8 cellular contexts compared by ENCODE assay signal in the genomic region with DNA sequence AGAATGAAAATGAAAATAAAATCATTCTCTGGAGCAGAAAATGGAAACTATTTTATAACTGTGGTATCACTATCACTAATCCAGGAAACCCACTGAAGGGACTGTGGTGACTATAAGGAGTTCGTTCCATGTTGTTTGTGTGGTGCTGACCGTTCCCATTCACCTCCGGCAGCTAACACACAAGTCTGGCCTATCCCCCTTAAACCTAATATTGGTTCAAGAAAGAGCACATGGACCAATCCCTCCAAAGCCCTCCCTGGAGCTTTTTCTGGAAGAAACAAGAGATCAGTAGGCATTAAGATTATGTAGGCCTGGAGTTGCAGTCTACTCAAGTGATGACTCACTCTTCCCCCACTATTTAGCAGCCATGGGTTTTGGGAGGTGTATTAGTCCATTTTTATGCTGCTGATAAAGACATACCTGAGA. TPM values are rescaled to one million over a fixed set of nuclear protein-coding genes. Genes with fewer than 3 reads are reported as not detected.
A peak's percentile ranks its signal among the peaks of the same experiment; 100 is the strongest.
DNase-seq lines count a peak whose midpoint lies in the region; ATAC-seq, FAIRE-seq and TF ChIP-seq lines count a peak whose summit lies in the region.

No MANE protein-coding gene starts in this region.

- TF ChIP-seq EP300 in K562 (IDR thresholded peaks at IDR 0.05; ENCODE audit: low read length) = no peak

- DNase-seq in K562 (ENCODE audit: extremely low read depth in 1 of 4, low spot score in 3 of 4) = no peak
- no peak for DNase-seq in stimulated activated naive CD4-positive, alpha-beta T cell (lab: John Stamatoyannopoulos, UW)
- no peak for DNase-seq in C1 segment of cervical spinal cord (lab: John Stamatoyannopoulos, UW)
- no peak for DNase-seq in middle frontal gyrus (ENCODE audit: extremely low spot score, low spot score)
- no peak for DNase-seq in NOMO-1 treated with DMSO at 0.1 percent for 48 hours (lab: John Stamatoyannopoulos, UW; ENCODE audit: unreplicated experiment)

- in situ Hi-C loops in K562 (cut with MboI) = no loop called here

- H3K9ac ChIP-seq in K562 (ENCODE audit: insufficient read depth in 1 of 2, low read depth in 2 of 2, low read length in 2 of 2) = no peak overlapping the region

- H3K4me2 ChIP-seq in K562 (ENCODE audit: insufficient read depth, low read length) = no peak overlapping the region

- no peak for TF ChIP-seq RAD21 in K562 (CRISPR knock-in tag; conservative IDR thresholded peaks at IDR 0.05 in 1 of 2, IDR thresholded peaks at IDR 0.05 in 1 of 2)

- no peak overlapping the region for H3K4me3 ChIP-seq in K562

- FAIRE-seq in K562 (lab: Jason Lieb, UNC) = no peak

- no peaks in the 10 kb centered on the region for H3K9me3 ChIP-seq in K562 (replicated peaks; ENCODE audit: control insufficient read depth, insufficient read depth, low read depth, low read length)

- WGBS in K562 (ENCODE audit: insufficient coverage, low coverage, missing lambda C conversion rate) = 74% methylated on average over 3 of the region's 3 CpGs

- H3K9me1 ChIP-seq in K562 (ENCODE audit: control insufficient read depth, insufficient read depth, low read length) = no peaks in the 10 kb centered on the region

- POLR2A ChIA-PET in K562 (lab: Yijun Ruan, JAX) = no interaction called here

- H3K27me3 ChIP-seq in K562 (ENCODE audit: control insufficient read depth in 2 of 2, insufficient read depth in 2 of 2, low read length in 2 of 2) = no peaks in the 10 kb centered on the region

- ATAC-seq in GM18867 (IDR thresholded peaks at IDR 0.05; ENCODE audit: unreplicated experiment) = peak; percentile 93
- peak; percentile 84 for ATAC-seq in GM21528 (IDR thresholded peaks at IDR 0.05; ENCODE audit: low FRiP score, unreplicated experiment)
- peak; percentile 86 for ATAC-seq in HG03439 (IDR thresholded peaks at IDR 0.05; ENCODE audit: unreplicated experiment)
- ATAC-seq in K562 = no peak

- no peak overlapping the region for H3K27ac ChIP-seq in K562 (ENCODE audit: extremely low read depth, low read depth, low read length)

- no peak for TF ChIP-seq POLR2A in K562 (conservative IDR thresholded peaks at IDR 0.05)

- H4K20me1 ChIP-seq in K562 (replicated peaks; ENCODE audit: control insufficient read depth, insufficient read depth, low read length) = no peaks in the 10 kb centered on the region

- no peak for TF ChIP-seq CTCF in K562 (IDR thresholded peaks at IDR 0.05 in 2 of 3, conservative IDR thresholded peaks at IDR 0.05 in 1 of 3; ENCODE audit: insufficient read depth in 2 of 3, low read depth in 1 of 3, low read length in 3 of 3)

- H3K36me3 ChIP-seq in K562 (ENCODE audit: control insufficient read depth, insufficient read depth, low read length) = no peaks in the 10 kb centered on the region

- intact Hi-C loops in K562 (cut with micrococcal nuclease) = no loop called here

- CTCF ChIA-PET in K562 (lab: Yijun Ruan, JAX; ENCODE audit: low intra/inter-chr PET ratio) = no interaction called here

- H3K79me2 ChIP-seq in K562 (ENCODE audit: control insufficient read depth, insufficient read depth, low read length) = no peaks in the 10 kb centered on the region

- H2AFZ ChIP-seq in K562 (ENCODE audit: low read depth, low read length) = no peak overlapping the region

- BruUV-seq in K562 (replicated peaks; lab: Mats Ljungman, UMichigan) = no TSS peak

- H3K4me1 ChIP-seq in K562 (replicated peaks in 1 of 2; ENCODE audit: control insufficient read depth in 2 of 2, insufficient read depth in 2 of 2, low read length in 2 of 2) = no peaks in the 10 kb centered on the region

TF ChIP-seq in K562, 482 proteins besides CTCF, POLR2A, EP300 and RAD21:
- no peak for TF ChIP-seq ZNF263 (CRISPR knock-in tag; IDR thresholded peaks at IDR 0.05; ENCODE audit: borderline replicate concordance)
- TF ChIP-seq ATF3 (IDR thresholded peaks at IDR 0.05) = peak; percentile 52
- no peak for TF ChIP-seq ATF3 (CRISPR knock-in tag; conservative IDR thresholded peaks at IDR 0.05)
- no peak for TF ChIP-seq NR2C2 (CRISPR knock-in tag; IDR thresholded peaks at IDR 0.05)
- TF ChIP-seq NR2C2 (tag; IDR thresholded peaks at IDR 0.05) = no peak
- TF ChIP-seq JUND (IDR thresholded peaks at IDR 0.05; ENCODE audit: borderline replicate concordance, low read depth, low read length) = peak; percentile 27; the same call in 1 of the 2 replicates
- TF ChIP-seq JUND (tag; IDR thresholded peaks at IDR 0.05; ENCODE audit: borderline replicate concordance, low read depth, low read length) = no peak

RNA-seq across cellular contexts. Expression of gene FAM241A, which starts 25.9 kb away (rescaled TPM):
- total RNA-seq in K562 (2011; cell fraction: chromatin; rRNA removed; ENCODE audit: low replicate concordance) = 1.9 and 6.6 TPM in 2 replicates
- total RNA-seq in K562 (2011; cell fraction: nucleolus; rRNA removed) = 1.0 and 1.7 TPM in 2 replicates
- 4.6 and 8.2 TPM in 2 replicates for total RNA-seq in K562 (2011; cell fraction: nucleoplasm; rRNA removed)
- total RNA-seq in K562 (2014; rRNA removed) (5.1 and 5.3 TPM in 2 replicates), K562 (2014; rRNA removed; fragmentation: Illumina TruSeq; extraction: Trizol) (5.8 and 7.4 TPM in 2 replicates), K562 (2015; rRNA removed; fragmentation: Illumina TruSeq; extraction: Trizol) (4.0 and 4.4 TPM in 2 replicates), K562 (2021) (5.0 and 5.4 TPM in 2 replicates)
- polyA plus RNA-seq in K562 (2011; rRNA removed) (3.2 and 3.7 TPM in 2 replicates), K562 (2014; fragmentation: Illumina TruSeq; extraction: Trizol) (7.4 and 8.5 TPM in 2 replicates), K562 (2014; fragmentation: Nextera tagmentation; extraction: Ambion mirVana) (1 to 10 TPM; 2.3 TPM), K562 (2014; rRNA removed) (7.0 and 7.1 TPM in 2 replicates)
- 0.55 and 2.2 TPM in 2 replicates for polyA plus RNA-seq in K562 (2011; cell fraction: cytosol; rRNA removed)
- 1.2 and 2.1 TPM in 2 replicates for polyA plus RNA-seq in K562 (2011; cell fraction: nucleus; rRNA removed)
- polyA plus RNA-seq in K562 (2012) = 4.1 and 5.4 TPM in 2 replicates
- 2.0 and 3.0 TPM in 2 replicates for polyA minus RNA-seq in K562 (2011; rRNA and poly(A)+ RNA removed)
- 0.64 and 0.67 TPM in 2 replicates for polyA minus RNA-seq in K562 (2011; cell fraction: cytosol; rRNA and poly(A)+ RNA removed)
- 1.3 and 2.2 TPM in 2 replicates for polyA minus RNA-seq in K562 (2011; cell fraction: nucleus; rRNA and poly(A)+ RNA removed)
